1 cellular context compared by ENCODE assay signal in genomic region chr7:4631664-4632171, GRCh38.
TF ChIP-seq lines count a peak whose summit lies in the region.

No MANE protein-coding gene starts in this region.

TF ChIP-seq in HepG2, 621 proteins besides CTCF, POLR2A, EP300 and RAD21 (continued from another document and continues in another):
- no peak for TF ChIP-seq ZNF646 (CRISPR knock-in tag; IDR thresholded peaks at IDR 0.05)
- no peak for TF ChIP-seq IRF9 (CRISPR knock-in tag; IDR thresholded peaks at IDR 0.05; ENCODE audit: borderline replicate concordance)
- TF ChIP-seq CEBPB (IDR thresholded peaks at IDR 0.05; ENCODE audit: borderline replicate concordance, low read depth, low read length) = peak; percentile 84
- TF ChIP-seq ZMYM3 (CRISPR knock-in tag; IDR thresholded peaks at IDR 0.05) = peak; percentile 9; the same call in 1 of the 2 replicates
- no peak for TF ChIP-seq ESRRA (CRISPR knock-in tag; IDR thresholded peaks at IDR 0.05; ENCODE audit: low read depth)
- no peak for TF ChIP-seq ZNF83 (CRISPR knock-in tag; IDR thresholded peaks at IDR 0.05; ENCODE audit: borderline replicate concordance)
- TF ChIP-seq ZNF451 (CRISPR knock-in tag; IDR thresholded peaks at IDR 0.05) = no peak
- peak; percentile 56 for TF ChIP-seq SAP130 (CRISPR knock-in tag; IDR thresholded peaks at IDR 0.05; ENCODE audit: low read depth)
- TF ChIP-seq FOSL2 (CRISPR knock-in tag; IDR thresholded peaks at IDR 0.05) = peak; percentile 60
- no peak for TF ChIP-seq ZBTB40 (IDR thresholded peaks at IDR 0.05)
- no peak for TF ChIP-seq ZBTB40 (CRISPR knock-in tag; IDR thresholded peaks at IDR 0.05)
- TF ChIP-seq NFAT5 (CRISPR knock-in tag; IDR thresholded peaks at IDR 0.05) = no peak
- TF ChIP-seq TP53 (CRISPR knock-in tag; conservative IDR thresholded peaks at IDR 0.05) = no peak
- no peak for TF ChIP-seq FOXP4 (CRISPR knock-in tag; IDR thresholded peaks at IDR 0.05)
- no peak for TF ChIP-seq STAT6 (CRISPR knock-in tag; IDR thresholded peaks at IDR 0.05; ENCODE audit: borderline replicate concordance)
- TF ChIP-seq ZNF264 (CRISPR knock-in tag; IDR thresholded peaks at IDR 0.05) = no peak
- no peak for TF ChIP-seq ZNF256 (CRISPR knock-in tag; conservative IDR thresholded peaks at IDR 0.05)
- no peak for TF ChIP-seq HNF4G (IDR thresholded peaks at IDR 0.05; ENCODE audit: borderline replicate concordance, low read depth, low read length)
- TF ChIP-seq HNF4G (CRISPR knock-in tag; IDR thresholded peaks at IDR 0.05; ENCODE audit: borderline replicate concordance, low read depth) = no peak
- no peak for TF ChIP-seq GFI1 (CRISPR knock-in tag; IDR thresholded peaks at IDR 0.05; ENCODE audit: borderline replicate concordance)
- no peak for TF ChIP-seq ZNF768 (CRISPR knock-in tag; IDR thresholded peaks at IDR 0.05)
